Comparison of ENCODE assay signal across 15 cellular contexts in genomic region chr2:241729868-241730267, GRCh38. TPM values are rescaled to one million over a fixed set of nuclear protein-coding genes. Genes with fewer than 3 reads are reported as not detected.
"Had no signal": no experiment of that assay in that cellular context is flagged by ENCODE, and none has a peak within 500 bp of the region (broad histone marks: within the 10 kb centered on the region; RNA-seq: fewer than 3 reads in every experiment).

No MANE protein-coding gene starts in this region.

- H3K4me3 Mint-ChIP-seq: dendritic cell treated with granulocyte-macrophage colony-stimulating factor and Interleukin-4, amounts not matched to agents 40 ng/mL and 50 ng/mL, for 4 days; effector memory CD8-positive, alpha-beta T cell; neural crest cell had no signal

- H3K27ac ChIP-seq: hepatocyte, SJSA1 had no signal

- ATAC-seq: effector memory CD8-positive, alpha-beta T cell; left ventricle myocardium superior had no signal

- DNase-seq: activated naive CD4-positive, alpha-beta T cell treated with anti-CD3 and anti-CD28 coated beads, Interleukin-2, amount 50 U/mL, for 16 hours; anterior cingulate cortex; cerebellar nuclear complex; effector memory CD8-positive, alpha-beta T cell; erythroblast; left ventricle myocardium superior; mesenchymal stem cell; T1000; trophoblast cell had no signal

- H3K9me3 Mint-ChIP-seq: dendritic cell treated with granulocyte-macrophage colony-stimulating factor and Interleukin-4, amounts not matched to agents 40 ng/mL and 50 ng/mL, for 4 days; effector memory CD8-positive, alpha-beta T cell; neural crest cell had no signal

- H3K79me2 ChIP-seq: hepatocyte had no signal

- H2AFZ ChIP-seq: hepatocyte had no signal

- H3K27me3 Mint-ChIP-seq: effector memory CD8-positive, alpha-beta T cell had no signal

- H3K4me2 ChIP-seq: hepatocyte had no signal

- H3K4me3 ChIP-seq: hepatocyte, SJSA1 had no signal

- H3K27me3 ChIP-seq: hepatocyte, SJSA1 had no signal

RNA-seq across cellular contexts. Expression of gene GAL3ST2, which starts 46.8 kb away (rescaled TPM):
- total RNA-seq: kidney epithelial cell, left ventricle myocardium superior, SJSA1, skeletal muscle tissue had no signal
- polyA plus RNA-seq: hepatocyte had no signal
